Comparison of ENCODE assay signal across 15 cellular contexts in genomic region chr15:85031086-85031943, GRCh38. TPM values are rescaled to one million over a fixed set of nuclear protein-coding genes. Genes with fewer than 3 reads are reported as not detected.
DNase-seq lines count a peak whose midpoint lies in the region; ATAC-seq and TF ChIP-seq lines count a peak whose summit lies in the region.
"Had no signal": no experiment of that assay in that cellular context is flagged by ENCODE, and none has a peak within 500 bp of the region (broad histone marks: within the 10 kb centered on the region; RNA-seq: fewer than 3 reads in every experiment).

No MANE protein-coding gene starts in this region.

- no peaks in the 10 kb centered on the region for H3K9me3 ChIP-seq in duodenal mucosa (ENCODE audit: control insufficient read depth in 1 of 2, low read length in 2 of 2)
- H3K9me3 ChIP-seq: adrenal gland had no signal

- no peak for ATAC-seq in GM19035 (IDR thresholded peaks at IDR 0.05; ENCODE audit: unreplicated experiment)

- peak overlapping the region in 1 of 2 donors; percentile 55 for H3K4me3 ChIP-seq in duodenal mucosa (ENCODE audit: low read depth in 1 of 2, low read length in 2 of 2)
- H3K4me3 ChIP-seq: adrenal gland had no signal

- TF ChIP-seq CTCF in Calu3 (IDR thresholded peaks at IDR 0.05; ENCODE audit: unreplicated experiment) = no peak
- no peak for TF ChIP-seq CTCF in nephron (IDR thresholded peaks at IDR 0.05; ENCODE audit: unreplicated experiment in 3 of 3)
- TF ChIP-seq CTCF in RWPE1 (conservative IDR thresholded peaks at IDR 0.05; ENCODE audit: low read depth) = no peak

- H3K4me3 Mint-ChIP-seq in Calu3 (ENCODE audit: low read depth, unreplicated experiment) (peak overlapping the region; percentile 24), nephron (no peak overlapping the region)
- H3K4me3 Mint-ChIP-seq: CD14-positive monocyte; dendritic cell treated with granulocyte-macrophage colony-stimulating factor and Interleukin-4, amounts not matched to agents 40 ng/mL and 50 ng/mL, for 4 days had no signal

- H3K27me3 ChIP-seq in duodenal mucosa (ENCODE audit: control insufficient read depth in 1 of 2, insufficient read depth in 2 of 2, low read length in 2 of 2) = no peaks in the 10 kb centered on the region
- H3K27me3 ChIP-seq: adrenal gland had no signal

- no peaks in the 10 kb centered on the region for H3K9me3 Mint-ChIP-seq in Calu3 (ENCODE audit: low read depth, unreplicated experiment)
- no peaks in the 10 kb centered on the region for H3K9me3 Mint-ChIP-seq in nephron
- H3K9me3 Mint-ChIP-seq: dendritic cell treated with granulocyte-macrophage colony-stimulating factor and Interleukin-4, amounts not matched to agents 40 ng/mL and 50 ng/mL, for 4 days had no signal

- CTCF ChIA-PET in Calu3 (lab: Charles Lee) (interaction anchor here (0.8 to 2.3 kb wide), 6 partner anchors 10 to 111 kb away, joined by 3 to 5 read pairs (median 4); no protein-coding TSS in a partner anchor), RWPE1 (lab: Yijun Ruan, JAX) (interaction anchor here (1.0 to 1.1 kb wide), 2 partner anchors 13 to 76 kb away, joined by 3 read pairs; no protein-coding TSS in a partner anchor)

- peak overlapping the region; percentile 5 to 26 for H3K9ac ChIP-seq in duodenal mucosa (ENCODE audit: low read depth in 1 of 2, low read length in 2 of 2)

- H3K36me3 Mint-ChIP-seq in Calu3 (ENCODE audit: insufficient read depth, unreplicated experiment) (no peaks in the 10 kb centered on the region), nephron (ENCODE audit: low read depth) (no peaks in the 10 kb centered on the region)

- peak overlapping the region; percentile 26 for H3K27ac ChIP-seq in duodenal mucosa (ENCODE audit: low read depth, low read length)
- no peak overlapping the region for H3K27ac ChIP-seq in RWPE1
- H3K27ac ChIP-seq: HL-60 had no signal

- no peaks in the 10 kb centered on the region for H3K27me3 Mint-ChIP-seq in Calu3 (ENCODE audit: unreplicated experiment)
- no peaks in the 10 kb centered on the region for H3K27me3 Mint-ChIP-seq in nephron (ENCODE audit: low read depth)
- H3K27me3 Mint-ChIP-seq: dendritic cell treated with granulocyte-macrophage colony-stimulating factor and Interleukin-4, amounts not matched to agents 40 ng/mL and 50 ng/mL, for 4 days had no signal

- H3K27ac Mint-ChIP-seq in Calu3 (ENCODE audit: unreplicated experiment) (peak overlapping the region; percentile 14), nephron (peak overlapping the region; percentile 67 to 89 (median 85))
- H3K27ac Mint-ChIP-seq: dendritic cell treated with granulocyte-macrophage colony-stimulating factor and Interleukin-4, amounts not matched to agents 40 ng/mL and 50 ng/mL, for 4 days had no signal

- no TSS peak for BruUV-seq in Calu3 (replicated peaks; lab: Mats Ljungman, UMichigan)

- POLR2A ChIA-PET in RWPE1 (lab: Yijun Ruan, JAX; ENCODE audit: low non-redundant PET) = no interaction called here

- DNase-seq in Calu3 = no peak
- peak; percentile 41 for DNase-seq in NCI-H82 treated with DMSO at 0.1 percent for 48 hours (lab: John Stamatoyannopoulos, UW; ENCODE audit: unreplicated experiment)
- DNase-seq in central memory CD4-positive, alpha-beta T cell = no peak
- no peak for DNase-seq in RWPE1 (ENCODE audit: low spot score)
- DNase-seq: Kasumi-1; NCI-H187 treated with DMSO at 0.1 percent for 48 hours; NCI-H748 treated with DMSO at 0.1 percent for 48 hours; stimulated activated CD4-positive, alpha-beta T cell treated with anti-CD3 and anti-CD28 coated beads, Interleukin-1b, Interleukin-23, amount 100 ng/mL, for 48 hours had no signal

- peaks cover 68% of the 10 kb centered on the region for H3K4me1 Mint-ChIP-seq in Calu3 (ENCODE audit: low read depth, unreplicated experiment)
- peaks cover 44% of the 10 kb centered on the region for H3K4me1 Mint-ChIP-seq in nephron

- intact Hi-C loops in Calu3 (cut with micrococcal nuclease; ENCODE audit: unreplicated experiment) = no loop called here

- peaks cover 52 to 79% of the 10 kb centered on the region in 2 donors for H3K4me1 ChIP-seq in duodenal mucosa (ENCODE audit: control insufficient read depth in 1 of 2, insufficient read depth in 2 of 2, low read length in 2 of 2)

- no peaks in the 10 kb centered on the region for H3K36me3 ChIP-seq in duodenal mucosa (ENCODE audit: control insufficient read depth in 1 of 2, insufficient read depth in 2 of 2, low read length in 2 of 2)
- H3K36me3 ChIP-seq: adrenal gland had no signal

RNA-seq across cellular contexts. Expression of gene PDE8A, which starts 49.7 kb away (rescaled TPM):
- 65.9 and 66.5 TPM in 2 replicates for total RNA-seq in Calu3 (2022)
